ENCODE assay signal across 22 cellular contexts in genomic region chr3:193248848-193249468, GRCh38. TPM values are rescaled to one million over a fixed set of nuclear protein-coding genes. Genes with fewer than 3 reads are reported as not detected.
"Had no signal": no experiment of that assay in that cellular context is flagged by ENCODE, and none has a peak within 500 bp of the region (broad histone marks: within the 10 kb centered on the region; RNA-seq: fewer than 3 reads in every experiment).

No MANE protein-coding gene starts in this region.

- DNase-seq: hypothalamus; immature natural killer cell; left ventricle myocardium inferior; midbrain; mucosa of descending colon; naive thymus-derived CD4-positive, alpha-beta T cell; ovary; right cardiac atrium; sigmoid colon; small intestine; spleen; stimulated activated CD4-positive, alpha-beta T cell treated with anti-CD3 and anti-CD28 coated beads, Interleukin-4, amount 100 ng/mL, for 24 hours; stimulated activated naive CD4-positive, alpha-beta T cell; tibial artery; trophoblast cell; upper lobe of right lung had no signal

- H3K36me3 ChIP-seq: left ventricle myocardium inferior, ovary, sigmoid colon, spleen, suprapubic skin, thoracic aorta, tibial artery, upper lobe of right lung had no signal

- H3K9me3 ChIP-seq: ovary had no signal

- H3K27ac ChIP-seq: left ventricle myocardium inferior, ovary, sigmoid colon, spleen, suprapubic skin, thoracic aorta, tibial artery, upper lobe of right lung had no signal

- ATAC-seq: mucosa of descending colon; naive thymus-derived CD4-positive, alpha-beta T cell; natural killer cell treated with Interleukin-12 subunit alpha and Interleukin-12 subunit beta and Interleukin-15 and Interleukin-18, amount 100 ng/mL, for 72 hours; right cardiac atrium; stimulated activated effector memory CD8-positive, alpha-beta T cell treated with anti-CD3 and anti-CD28 coated beads, Interleukin-12 subunit alpha, Interleukin-12 subunit beta, amount 100 ng/mL, for 72 hours; upper lobe of right lung had no signal

- H3K4me1 ChIP-seq: left ventricle myocardium inferior, sigmoid colon, spleen, tibial artery, upper lobe of right lung had no signal

- H3K4me3 ChIP-seq: left ventricle myocardium inferior, lung, mucosa of descending colon, ovary, sigmoid colon, spleen, suprapubic skin, thoracic aorta, tibial artery, upper lobe of right lung had no signal

- H3K27me3 ChIP-seq: ovary, sigmoid colon, spleen, suprapubic skin, upper lobe of right lung had no signal

RNA-seq across cellular contexts. Expression of gene PLAAT1, which starts 7.9 kb away (rescaled TPM):
- total RNA-seq: myocyte; naive thymus-derived CD4-positive, alpha-beta T cell; natural killer cell treated with Interleukin-12 subunit alpha and Interleukin-12 subunit beta and Interleukin-15 and Interleukin-18, amount 100 ng/mL, for 72 hours; thoracic aorta had no signal
- polyA plus RNA-seq: naive thymus-derived CD4-positive, alpha-beta T cell; spleen had no signal
